8 cellular contexts compared by ENCODE assay signal in the genomic region with DNA sequence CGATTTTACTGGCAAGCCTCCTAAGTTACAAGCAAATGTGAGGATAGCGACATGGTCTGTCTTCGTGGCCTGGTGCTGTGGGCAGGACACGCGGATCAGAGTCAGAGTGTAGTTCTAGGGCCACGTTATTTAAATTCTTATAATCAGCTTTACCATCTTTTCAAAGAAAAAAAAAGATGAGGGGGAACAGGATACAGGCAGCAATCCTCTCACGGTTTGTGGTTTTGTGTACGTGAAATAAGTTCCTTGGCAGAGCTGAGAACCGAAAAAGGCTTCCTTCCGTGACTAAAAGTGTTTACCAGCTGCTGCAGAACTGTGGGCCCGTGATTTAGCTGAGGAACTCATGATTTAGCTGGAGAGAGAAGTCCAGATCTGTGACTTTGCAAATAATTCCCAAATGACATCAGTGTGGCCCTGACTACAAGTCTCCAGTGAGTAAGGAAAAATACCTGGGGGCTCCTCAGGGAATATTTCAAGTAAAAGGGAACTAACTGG. TPM values are rescaled to one million over a fixed set of nuclear protein-coding genes. Genes with fewer than 3 reads are reported as not detected.
DNase-seq lines count a peak whose midpoint lies in the region; ATAC-seq and TF ChIP-seq lines count a peak whose summit lies in the region.

No MANE protein-coding gene starts in this region.

- H3K27me3 ChIP-seq in heart left ventricle: no peaks in the 10 kb centered on the region

- H3K36me3 ChIP-seq in heart left ventricle: peaks cover 0 to 26% (median 11%) of the 10 kb centered on the region in 9 donors

- peaks cover 0 to 79% (median 29%) of the 10 kb centered on the region in 12 donors for H3K4me1 ChIP-seq in heart left ventricle

- DNase-seq in GDM1 (lab: John Stamatoyannopoulos, UW) (peak; percentile 92), heart left ventricle (peak in 4 of 5 donors; percentile 47 to 70 (median 62)), NCI-H2107 treated with DMSO at 0.1 percent for 48 hours (lab: John Stamatoyannopoulos, UW; ENCODE audit: unreplicated experiment) (no peak), NCI-H1694 treated with DMSO at 0.1 percent for 48 hours (lab: John Stamatoyannopoulos, UW) (no peak)
- DNase-seq in activated CD4-positive, alpha-beta T cell treated with anti-CD3 and anti-CD28 coated beads, Interleukin-2, amount 50 U/mL, for 48 hours: peak; percentile 34 to 51
- peak; percentile 55 for DNase-seq in stimulated activated naive B cell treated with anti-CD40 and anti-IgM and Interleukin-4, amounts not matched to agents 10 μg/mL and 1 μg/mL and 100 μg/mL, for 72 hours

- H3K27ac ChIP-seq in heart left ventricle: peak overlapping the region; percentile 62 to 96 (median 82)

- peak overlapping the region; percentile 6 to 63 for H3K4me3 Mint-ChIP-seq in stimulated activated naive B cell treated with anti-CD40 and anti-IgM and Interleukin-4, amounts not matched to agents 10 μg/mL and 1 μg/mL and 100 μg/mL, for 72 hours

- 51 to 58% (median 56%) methylated on average over 11 of the region's 11 CpGs for WGBS in heart left ventricle, 4 donors

- TF ChIP-seq POLR2A in heart left ventricle (IDR thresholded peaks at IDR 0.05): no peak

- H3K27ac Mint-ChIP-seq in stimulated activated naive B cell treated with anti-CD40 and anti-IgM and Interleukin-4, amounts not matched to agents 10 μg/mL and 1 μg/mL and 100 μg/mL, for 72 hours: peak overlapping the region; percentile 3

- H3K36me3 Mint-ChIP-seq in stimulated activated naive B cell treated with anti-CD40 and anti-IgM and Interleukin-4, amounts not matched to agents 10 μg/mL and 1 μg/mL and 100 μg/mL, for 72 hours: peaks cover 0 to 10% of the 10 kb centered on the region in 2 donors

- H3K4me3 ChIP-seq in heart left ventricle: peak overlapping the region in 7 of 12 donors; percentile 1 to 30 (median 23)

- no peak for TF ChIP-seq CTCF in heart left ventricle (IDR thresholded peaks at IDR 0.05)

- H3K4me1 Mint-ChIP-seq in stimulated activated naive B cell treated with anti-CD40 and anti-IgM and Interleukin-4, amounts not matched to agents 10 μg/mL and 1 μg/mL and 100 μg/mL, for 72 hours: peaks cover 40 to 63% of the 10 kb centered on the region in 2 donors

- no peaks in the 10 kb centered on the region for H3K9me3 Mint-ChIP-seq in stimulated activated naive B cell treated with anti-CD40 and anti-IgM and Interleukin-4, amounts not matched to agents 10 μg/mL and 1 μg/mL and 100 μg/mL, for 72 hours

- intact Hi-C loops in heart left ventricle (cut with DNase I): loop anchor here in 3 of 10 donors (5.0 to 10.0 kb wide), 4 partner anchors 67 to 103 kb away; partner anchors contain the start of gene LPAR6 (in 1 of the 3)

- peaks cover 33 to 39% of the 10 kb centered on the region in 2 donors for H3K27me3 Mint-ChIP-seq in stimulated activated naive B cell treated with anti-CD40 and anti-IgM and Interleukin-4, amounts not matched to agents 10 μg/mL and 1 μg/mL and 100 μg/mL, for 72 hours

- ATAC-seq in GM21381 (IDR thresholded peaks at IDR 0.05; ENCODE audit: unreplicated experiment) (peak; percentile 59), HG03571 (IDR thresholded peaks at IDR 0.05; ENCODE audit: unreplicated experiment) (peak; percentile 73), heart left ventricle (peak; percentile 69 to 84 (median 72))
- peak; percentile 87 to 88 for ATAC-seq in stimulated activated naive B cell treated with anti-CD40 and anti-IgM and Interleukin-4, amounts not matched to agents 10 μg/mL and 1 μg/mL and 100 μg/mL, for 72 hours (replicated peaks)

- H3K9me3 ChIP-seq in heart left ventricle: no peaks in the 10 kb centered on the region

RNA-seq across cellular contexts. Expression of gene RCBTB2, which starts 27.2 kb away (rescaled TPM):
- total RNA-seq in heart left ventricle: 10 to 100 TPM in 6 of 9 donors, 1 to 10 TPM in 3; 5.9 to 16.2 (median 11.8) TPM
- 10 to 100 TPM in 1 of 2 donors, 1 to 10 TPM in 1; 6.9 to 11.5 TPM for polyA plus RNA-seq in heart left ventricle

Comparison
In these comparisons a context has a peak if more than half of its experiments do, and no peak if none do; other contexts are left out.
1. DNase-seq: peak in GDM1 (single experiment), activated CD4-positive, alpha-beta T cell treated with anti-CD3 and anti-CD28 coated beads, Interleukin-2, amount 50 U/mL, for 48 hours (2 of 2), heart left ventricle (4 of 5) and stimulated activated naive B cell treated with anti-CD40 and anti-IgM and Interleukin-4, amounts not matched to agents 10 μg/mL and 1 μg/mL and 100 μg/mL, for 72 hours (single experiment); none in NCI-H2107 treated with DMSO at 0.1 percent for 48 hours (single experiment) and NCI-H1694 treated with DMSO at 0.1 percent for 48 hours (single experiment).
2. Peak in every context shown above with its lines, with median percentiles within 50 percentile points of each other: ATAC-seq.